Comparison of ENCODE assay signal across 1 cellular context in genomic region chr1:99662581-99663208, GRCh38.
A peak's percentile ranks its signal among the peaks of the same experiment; 100 is the strongest.
TF ChIP-seq lines count a peak whose summit lies in the region.

No MANE protein-coding gene starts in this region.

TF ChIP-seq in IMR-90, 13 proteins besides CTCF, POLR2A, EP300 and RAD21:
- TF ChIP-seq SMC3 (IDR thresholded peaks at IDR 0.05; ENCODE audit: low read depth, low read length) (no peak), CEBPB (IDR thresholded peaks at IDR 0.05; ENCODE audit: low read depth, low read length) (peak; percentile 79)
- TF ChIP-seq, protein P1, sequence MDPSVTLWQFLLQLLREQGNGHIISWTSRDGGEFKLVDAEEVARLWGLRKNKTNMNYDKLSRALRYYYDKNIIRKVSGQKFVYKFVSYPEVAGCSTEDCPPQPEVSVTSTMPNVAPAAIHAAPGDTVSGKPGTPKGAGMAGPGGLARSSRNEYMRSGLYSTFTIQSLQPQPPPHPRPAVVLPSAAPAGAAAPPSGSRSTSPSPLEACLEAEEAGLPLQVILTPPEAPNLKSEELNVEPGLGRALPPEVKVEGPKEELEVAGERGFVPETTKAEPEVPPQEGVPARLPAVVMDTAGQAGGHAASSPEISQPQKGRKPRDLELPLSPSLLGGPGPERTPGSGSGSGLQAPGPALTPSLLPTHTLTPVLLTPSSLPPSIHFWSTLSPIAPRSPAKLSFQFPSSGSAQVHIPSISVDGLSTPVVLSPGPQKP (IDR thresholded peaks at IDR 0.05; ENCODE audit: borderline replicate concordance, low read depth, low read length), result no peak
